18 cellular contexts compared by ENCODE assay signal in genomic region chr4:154497901-154498300, GRCh38. TPM values are rescaled to one million over a fixed set of nuclear protein-coding genes. Genes with fewer than 3 reads are reported as not detected.
"Had no signal": no experiment of that assay in that cellular context is flagged by ENCODE, and none has a peak within 500 bp of the region (broad histone marks: within the 10 kb centered on the region; RNA-seq: fewer than 3 reads in every experiment).

No MANE protein-coding gene starts in this region.

- DNase-seq: endodermal cell; erythroblast; foreskin fibroblast; glutamatergic neuron; islet precursor cell; mucosa of descending colon; naive thymus-derived CD8-positive, alpha-beta T cell; ovary; sigmoid colon; stimulated activated CD4-positive, alpha-beta T cell treated with anti-CD3 and anti-CD28 coated beads, Interleukin-12 subunit alpha, Interleukin-12 subunit beta, amount 100 ng/mL, for 4 hours; stimulated activated CD4-positive, alpha-beta T cell treated with anti-CD3 and anti-CD28 coated beads, Interleukin-2, amount 100 ng/mL, for 48 hours; stimulated activated naive CD4-positive, alpha-beta T cell treated with Interleukin-2 at 50 U/mL for 16 hours; trophoblast cell had no signal

- H3K36me3 ChIP-seq: gastroesophageal sphincter, ovary, right atrium auricular region, sigmoid colon had no signal

- H3K27me3 ChIP-seq: ovary, sigmoid colon had no signal

- H3K27ac ChIP-seq: gastroesophageal sphincter, ovary, right atrium auricular region, sigmoid colon, skin epidermis had no signal

- H3K9me3 ChIP-seq: gastroesophageal sphincter, mucosa of descending colon, ovary, right atrium auricular region, sigmoid colon had no signal

- H3K4me3 ChIP-seq: gastroesophageal sphincter, mucosa of descending colon, ovary, right atrium auricular region, sigmoid colon, skin epidermis had no signal

- H3K4me1 ChIP-seq: gastroesophageal sphincter, right atrium auricular region, sigmoid colon had no signal

- ATAC-seq: gastroesophageal sphincter; left lobe of liver; mucosa of descending colon; naive thymus-derived CD8-positive, alpha-beta T cell had no signal

RNA-seq across cellular contexts. Expression of gene DCHS2, which starts 6.3 kb away (rescaled TPM):
- total RNA-seq: endothelial cell of umbilical vein; naive thymus-derived CD8-positive, alpha-beta T cell had no signal
